In the genomic region with DNA sequence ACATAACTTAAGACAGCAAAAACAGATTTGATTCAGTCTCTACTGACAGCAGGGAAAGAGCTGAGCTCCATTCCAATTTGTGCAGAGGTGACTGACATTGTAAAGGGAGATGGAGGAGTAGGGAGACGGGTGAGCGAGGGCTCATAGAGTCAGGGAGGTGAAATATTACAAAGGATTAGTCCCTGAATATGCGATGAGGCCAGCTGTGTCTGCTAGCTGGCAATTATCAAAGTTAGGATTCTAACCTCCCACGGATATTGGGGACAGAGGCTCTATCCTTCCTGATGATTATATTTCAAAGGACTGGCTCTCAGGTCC, we compare ENCODE assay signal across 1 cellular context.
TF ChIP-seq lines count a peak whose summit lies in the region.

No MANE protein-coding gene starts in this region.

TF ChIP-seq in GM23338, 12 proteins besides CTCF, POLR2A, EP300 and RAD21:
- TF ChIP-seq, protein P1, sequence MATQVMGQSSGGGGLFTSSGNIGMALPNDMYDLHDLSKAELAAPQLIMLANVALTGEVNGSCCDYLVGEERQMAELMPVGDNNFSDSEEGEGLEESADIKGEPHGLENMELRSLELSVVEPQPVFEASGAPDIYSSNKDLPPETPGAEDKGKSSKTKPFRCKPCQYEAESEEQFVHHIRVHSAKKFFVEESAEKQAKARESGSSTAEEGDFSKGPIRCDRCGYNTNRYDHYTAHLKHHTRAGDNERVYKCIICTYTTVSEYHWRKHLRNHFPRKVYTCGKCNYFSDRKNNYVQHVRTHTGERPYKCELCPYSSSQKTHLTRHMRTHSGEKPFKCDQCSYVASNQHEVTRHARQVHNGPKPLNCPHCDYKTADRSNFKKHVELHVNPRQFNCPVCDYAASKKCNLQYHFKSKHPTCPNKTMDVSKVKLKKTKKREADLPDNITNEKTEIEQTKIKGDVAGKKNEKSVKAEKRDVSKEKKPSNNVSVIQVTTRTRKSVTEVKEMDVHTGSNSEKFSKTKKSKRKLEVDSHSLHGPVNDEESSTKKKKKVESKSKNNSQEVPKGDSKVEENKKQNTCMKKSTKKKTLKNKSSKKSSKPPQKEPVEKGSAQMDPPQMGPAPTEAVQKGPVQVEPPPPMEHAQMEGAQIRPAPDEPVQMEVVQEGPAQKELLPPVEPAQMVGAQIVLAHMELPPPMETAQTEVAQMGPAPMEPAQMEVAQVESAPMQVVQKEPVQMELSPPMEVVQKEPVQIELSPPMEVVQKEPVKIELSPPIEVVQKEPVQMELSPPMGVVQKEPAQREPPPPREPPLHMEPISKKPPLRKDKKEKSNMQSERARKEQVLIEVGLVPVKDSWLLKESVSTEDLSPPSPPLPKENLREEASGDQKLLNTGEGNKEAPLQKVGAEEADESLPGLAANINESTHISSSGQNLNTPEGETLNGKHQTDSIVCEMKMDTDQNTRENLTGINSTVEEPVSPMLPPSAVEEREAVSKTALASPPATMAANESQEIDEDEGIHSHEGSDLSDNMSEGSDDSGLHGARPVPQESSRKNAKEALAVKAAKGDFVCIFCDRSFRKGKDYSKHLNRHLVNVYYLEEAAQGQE (IDR thresholded peaks at IDR 0.05; ENCODE audit: unreplicated experiment), result no peak
- TF ChIP-seq JUNB (IDR thresholded peaks at IDR 0.05; ENCODE audit: unreplicated experiment) (no peak), STAT1 (IDR thresholded peaks at IDR 0.05; ENCODE audit: unreplicated experiment) (no peak), ZNF114 (CRISPR knock-in tag; IDR thresholded peaks at IDR 0.05) (no peak), ZNF331 (CRISPR knock-in tag; IDR thresholded peaks at IDR 0.05; ENCODE audit: low read depth) (no peak), POLR2AphosphoS5 (IDR thresholded peaks at IDR 0.05; ENCODE audit: low read depth) (no peak), EZH2 (IDR thresholded peaks at IDR 0.05; ENCODE audit: low read depth, unreplicated experiment) (no peak), NANOG (IDR thresholded peaks at IDR 0.05; ENCODE audit: borderline replicate concordance) (no peak)
- TF ChIP-seq, protein P2, sequence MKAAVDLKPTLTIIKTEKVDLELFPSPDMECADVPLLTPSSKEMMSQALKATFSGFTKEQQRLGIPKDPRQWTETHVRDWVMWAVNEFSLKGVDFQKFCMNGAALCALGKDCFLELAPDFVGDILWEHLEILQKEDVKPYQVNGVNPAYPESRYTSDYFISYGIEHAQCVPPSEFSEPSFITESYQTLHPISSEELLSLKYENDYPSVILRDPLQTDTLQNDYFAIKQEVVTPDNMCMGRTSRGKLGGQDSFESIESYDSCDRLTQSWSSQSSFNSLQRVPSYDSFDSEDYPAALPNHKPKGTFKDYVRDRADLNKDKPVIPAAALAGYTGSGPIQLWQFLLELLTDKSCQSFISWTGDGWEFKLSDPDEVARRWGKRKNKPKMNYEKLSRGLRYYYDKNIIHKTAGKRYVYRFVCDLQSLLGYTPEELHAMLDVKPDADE (IDR thresholded peaks at IDR 0.05), result no peak
- TF ChIP-seq, protein P3, sequence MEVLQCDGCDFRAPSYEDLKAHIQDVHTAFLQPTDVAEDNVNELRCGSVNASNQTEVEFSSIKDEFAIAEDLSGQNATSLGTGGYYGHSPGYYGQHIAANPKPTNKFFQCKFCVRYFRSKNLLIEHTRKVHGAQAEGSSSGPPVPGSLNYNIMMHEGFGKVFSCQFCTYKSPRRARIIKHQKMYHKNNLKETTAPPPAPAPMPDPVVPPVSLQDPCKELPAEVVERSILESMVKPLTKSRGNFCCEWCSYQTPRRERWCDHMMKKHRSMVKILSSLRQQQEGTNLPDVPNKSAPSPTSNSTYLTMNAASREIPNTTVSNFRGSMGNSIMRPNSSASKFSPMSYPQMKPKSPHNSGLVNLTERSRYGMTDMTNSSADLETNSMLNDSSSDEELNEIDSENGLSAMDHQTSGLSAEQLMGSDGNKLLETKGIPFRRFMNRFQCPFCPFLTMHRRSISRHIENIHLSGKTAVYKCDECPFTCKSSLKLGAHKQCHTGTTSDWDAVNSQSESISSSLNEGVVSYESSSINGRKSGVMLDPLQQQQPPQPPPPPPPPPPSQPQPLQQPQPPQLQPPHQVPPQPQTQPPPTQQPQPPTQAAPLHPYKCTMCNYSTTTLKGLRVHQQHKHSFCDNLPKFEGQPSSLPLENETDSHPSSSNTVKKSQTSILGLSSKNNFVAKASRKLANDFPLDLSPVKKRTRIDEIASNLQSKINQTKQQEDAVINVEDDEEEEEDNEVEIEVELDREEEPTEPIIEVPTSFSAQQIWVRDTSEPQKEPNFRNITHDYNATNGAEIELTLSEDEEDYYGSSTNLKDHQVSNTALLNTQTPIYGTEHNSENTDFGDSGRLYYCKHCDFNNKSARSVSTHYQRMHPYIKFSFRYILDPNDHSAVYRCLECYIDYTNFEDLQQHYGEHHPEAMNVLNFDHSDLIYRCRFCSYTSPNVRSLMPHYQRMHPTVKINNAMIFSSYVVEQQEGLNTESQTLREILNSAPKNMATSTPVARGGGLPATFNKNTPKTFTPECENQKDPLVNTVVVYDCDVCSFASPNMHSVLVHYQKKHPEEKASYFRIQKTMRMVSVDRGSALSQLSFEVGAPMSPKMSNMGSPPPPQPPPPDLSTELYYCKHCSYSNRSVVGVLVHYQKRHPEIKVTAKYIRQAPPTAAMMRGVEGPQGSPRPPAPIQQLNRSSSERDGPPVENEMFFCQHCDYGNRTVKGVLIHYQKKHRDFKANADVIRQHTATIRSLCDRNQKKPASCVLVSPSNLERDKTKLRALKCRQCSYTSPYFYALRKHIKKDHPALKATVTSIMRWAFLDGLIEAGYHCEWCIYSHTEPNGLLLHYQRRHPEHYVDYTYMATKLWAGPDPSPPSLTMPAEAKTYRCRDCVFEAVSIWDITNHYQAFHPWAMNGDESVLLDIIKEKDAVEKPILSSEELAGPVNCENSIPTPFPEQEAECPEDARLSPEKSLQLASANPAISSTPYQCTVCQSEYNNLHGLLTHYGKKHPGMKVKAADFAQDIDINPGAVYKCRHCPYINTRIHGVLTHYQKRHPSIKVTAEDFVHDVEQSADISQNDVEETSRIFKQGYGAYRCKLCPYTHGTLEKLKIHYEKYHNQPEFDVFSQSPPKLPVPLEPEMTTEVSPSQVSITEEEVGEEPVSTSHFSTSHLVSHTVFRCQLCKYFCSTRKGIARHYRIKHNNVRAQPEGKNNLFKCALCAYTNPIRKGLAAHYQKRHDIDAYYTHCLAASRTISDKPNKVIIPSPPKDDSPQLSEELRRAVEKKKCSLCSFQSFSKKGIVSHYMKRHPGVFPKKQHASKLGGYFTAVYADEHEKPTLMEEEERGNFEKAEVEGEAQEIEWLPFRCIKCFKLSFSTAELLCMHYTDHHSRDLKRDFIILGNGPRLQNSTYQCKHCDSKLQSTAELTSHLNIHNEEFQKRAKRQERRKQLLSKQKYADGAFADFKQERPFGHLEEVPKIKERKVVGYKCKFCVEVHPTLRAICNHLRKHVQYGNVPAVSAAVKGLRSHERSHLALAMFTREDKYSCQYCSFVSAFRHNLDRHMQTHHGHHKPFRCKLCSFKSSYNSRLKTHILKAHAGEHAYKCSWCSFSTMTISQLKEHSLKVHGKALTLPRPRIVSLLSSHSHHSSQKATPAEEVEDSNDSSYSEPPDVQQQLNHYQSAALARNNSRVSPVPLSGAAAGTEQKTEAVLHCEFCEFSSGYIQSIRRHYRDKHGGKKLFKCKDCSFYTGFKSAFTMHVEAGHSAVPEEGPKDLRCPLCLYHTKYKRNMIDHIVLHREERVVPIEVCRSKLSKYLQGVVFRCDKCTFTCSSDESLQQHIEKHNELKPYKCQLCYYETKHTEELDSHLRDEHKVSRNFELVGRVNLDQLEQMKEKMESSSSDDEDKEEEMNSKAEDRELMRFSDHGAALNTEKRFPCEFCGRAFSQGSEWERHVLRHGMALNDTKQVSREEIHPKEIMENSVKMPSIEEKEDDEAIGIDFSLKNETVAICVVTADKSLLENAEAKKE (CRISPR knock-in tag; IDR thresholded peaks at IDR 0.05), result no peak
